In the genomic region with DNA sequence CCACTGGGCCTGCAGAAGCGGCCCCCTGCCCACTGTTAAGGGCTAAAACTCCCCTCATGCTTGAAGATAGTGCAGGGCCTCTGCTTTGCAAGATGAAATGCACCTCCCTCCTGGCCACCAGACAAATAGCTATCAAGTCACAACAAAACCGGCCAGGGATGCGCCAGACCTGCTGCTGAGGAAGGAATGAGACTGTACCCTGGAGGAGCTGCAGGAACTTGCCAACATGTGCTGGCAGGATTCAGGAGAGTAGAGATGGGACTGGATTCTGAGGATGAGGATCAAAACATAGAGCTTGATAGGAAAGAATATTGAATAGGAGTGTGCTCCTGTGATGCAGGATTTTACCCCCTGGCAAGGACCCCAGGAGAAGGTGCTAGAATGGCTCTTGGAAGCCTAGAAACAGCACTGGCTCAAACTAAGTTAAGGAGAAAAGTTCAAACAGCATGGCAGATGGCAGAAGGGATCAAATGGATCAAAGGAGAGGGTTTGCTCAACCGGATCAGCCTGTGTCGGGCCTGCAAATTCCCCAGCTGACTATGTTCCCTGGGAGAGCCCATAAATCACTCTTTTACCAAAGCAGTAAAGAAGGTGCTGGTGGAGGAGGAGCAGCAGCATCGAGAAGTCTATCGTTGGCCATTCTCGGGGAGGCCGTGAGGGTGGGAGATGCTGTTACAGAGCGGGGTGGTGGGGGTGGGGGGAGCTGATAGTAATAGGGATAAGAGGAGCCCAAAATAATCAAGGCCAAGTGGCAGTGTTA, we compare ENCODE assay signal across 18 cellular contexts. TPM values are rescaled to one million over a fixed set of nuclear protein-coding genes. Genes with fewer than 3 reads are reported as not detected.
DNase-seq lines count a peak whose midpoint lies in the region; ATAC-seq and TF ChIP-seq lines count a peak whose summit lies in the region.
"Had no signal": no experiment of that assay in that cellular context is flagged by ENCODE, and none has a peak within 500 bp of the region (broad histone marks: within the 10 kb centered on the region; RNA-seq: fewer than 3 reads in every experiment).

No MANE protein-coding gene starts in this region.

- no peak overlapping the region for H3K9ac ChIP-seq in neural progenitor cell

- no peak overlapping the region for H3K4me3 Mint-ChIP-seq in neural progenitor cell
- H3K4me3 Mint-ChIP-seq: activated CD4-positive, alpha-beta memory T cell treated with anti-CD3 and anti-CD28 coated beads, Interleukin-2, amount 10 ng/mL, durations not matched to agents 7 days and 5 days; naive thymus-derived CD8-positive, alpha-beta T cell had no signal

- H3K4me1 ChIP-seq in neural progenitor cell = no peaks in the 10 kb centered on the region
- H3K4me1 ChIP-seq: ascending aorta, colonic mucosa, tibial nerve had no signal

- peaks cover 6% of the 10 kb centered on the region for H3K27me3 Mint-ChIP-seq in neural progenitor cell (ENCODE audit: insufficient read depth, low read depth)

- no peak overlapping the region for H3K4me3 ChIP-seq in epithelial cell of proximal tubule (ENCODE audit: low read depth, low read length)
- no peak overlapping the region for H3K4me3 ChIP-seq in neural progenitor cell
- H3K4me3 ChIP-seq: ascending aorta, colonic mucosa, tibial nerve had no signal

- no peak overlapping the region for H3K4me2 ChIP-seq in neural progenitor cell

- DNase-seq in DMS53 (lab: John Stamatoyannopoulos, UW) = peak; percentile 67
- DNase-seq in NCI-H510A treated with DMSO at 0.1 percent for 48 hours (lab: John Stamatoyannopoulos, UW) = peak; percentile 91
- peak; percentile 12 for DNase-seq in epithelial cell of proximal tubule (ENCODE audit: low read depth)
- DNase-seq in neural progenitor cell (ENCODE audit: low spot score) = no peak
- no peak for DNase-seq in NCI-H2081 treated with DMSO at 0.1 percent for 48 hours (lab: John Stamatoyannopoulos, UW)
- DNase-seq in stimulated activated CD4-positive, alpha-beta T cell treated with anti-CD3 and anti-CD28 coated beads, Interleukin-1b, Interleukin-23, amount 100 ng/mL, for 48 hours = no peak
- DNase-seq: ACHN; activated CD4-positive, alpha-beta memory T cell treated with anti-CD3 and anti-CD28 coated beads, Interleukin-2, amount 10 ng/mL, durations not matched to agents 7 days and 5 days; colonic mucosa; erythroblast; naive thymus-derived CD8-positive, alpha-beta T cell; NCI-H1048; PC-3; stimulated activated CD4-positive, alpha-beta T cell treated with anti-CD3 and anti-CD28 coated beads, Interleukin-2, amount 100 ng/mL, for 48 hours had no signal

- H3K4me1 Mint-ChIP-seq in neural progenitor cell = peaks cover 5% of the 10 kb centered on the region
- H3K4me1 Mint-ChIP-seq: activated CD4-positive, alpha-beta memory T cell treated with anti-CD3 and anti-CD28 coated beads, Interleukin-2, amount 10 ng/mL, durations not matched to agents 7 days and 5 days; naive thymus-derived CD8-positive, alpha-beta T cell had no signal

- H3K9me3 ChIP-seq in neural progenitor cell (ENCODE audit: low read depth) = no peaks in the 10 kb centered on the region
- H3K9me3 ChIP-seq: ascending aorta, colonic mucosa, tibial nerve had no signal

- no peaks in the 10 kb centered on the region for H3K36me3 ChIP-seq in neural progenitor cell
- H3K36me3 ChIP-seq: ascending aorta, colonic mucosa, tibial nerve had no signal

- ATAC-seq in HG02840 (IDR thresholded peaks at IDR 0.05; ENCODE audit: low FRiP score, unreplicated experiment) (no peak), GM19455 (IDR thresholded peaks at IDR 0.05; ENCODE audit: unreplicated experiment) (no peak)
- ATAC-seq: naive thymus-derived CD8-positive, alpha-beta T cell; PC-3 had no signal

- no peaks in the 10 kb centered on the region for H3K27me3 ChIP-seq in neural progenitor cell
- H3K27me3 ChIP-seq: ascending aorta, colonic mucosa, tibial nerve had no signal

- H4K20me1 ChIP-seq in neural progenitor cell (ENCODE audit: low read depth) = no peaks in the 10 kb centered on the region

- no peaks in the 10 kb centered on the region for H3K79me2 ChIP-seq in neural progenitor cell (ENCODE audit: low read depth)

- TF ChIP-seq CTCF in epithelial cell of proximal tubule (conservative IDR thresholded peaks at IDR 0.05; ENCODE audit: low read depth, low read length) (no peak), neural progenitor cell (IDR thresholded peaks at IDR 0.05) (no peak)

- no peaks in the 10 kb centered on the region for H3F3A ChIP-seq in neural progenitor cell (ENCODE audit: low read depth)

- H3K36me3 Mint-ChIP-seq in neural progenitor cell = no peaks in the 10 kb centered on the region
- H3K36me3 Mint-ChIP-seq: naive thymus-derived CD8-positive, alpha-beta T cell had no signal

- no peak overlapping the region for H3K27ac ChIP-seq in neural progenitor cell
- H3K27ac ChIP-seq: ascending aorta, colonic mucosa, tibial nerve had no signal

- H3K27ac Mint-ChIP-seq in neural progenitor cell = no peak overlapping the region
- H3K27ac Mint-ChIP-seq: activated CD4-positive, alpha-beta memory T cell treated with anti-CD3 and anti-CD28 coated beads, Interleukin-2, amount 10 ng/mL, durations not matched to agents 7 days and 5 days; naive thymus-derived CD8-positive, alpha-beta T cell had no signal

- no peaks in the 10 kb centered on the region for H3K9me3 Mint-ChIP-seq in neural progenitor cell
- H3K9me3 Mint-ChIP-seq: activated CD4-positive, alpha-beta memory T cell treated with anti-CD3 and anti-CD28 coated beads, Interleukin-2, amount 10 ng/mL, durations not matched to agents 7 days and 5 days; naive thymus-derived CD8-positive, alpha-beta T cell had no signal

- peak overlapping the region; percentile 37 for H2AFZ ChIP-seq in neural progenitor cell (replicated peaks)

RNA-seq across cellular contexts. Expression of a gene that starts 27.2 kb away (rescaled TPM):
- 35.2 and 35.3 TPM in 2 replicates for total RNA-seq in epithelial cell of proximal tubule
- total RNA-seq in neural progenitor cell (ENCODE audit: low replicate concordance) = 12.2 and 33.0 TPM in 2 replicates

RNA-seq across cellular contexts. Expression of a gene that starts 44.5 kb away (rescaled TPM):
- 2.7 and 13.2 TPM in 2 replicates for total RNA-seq in epithelial cell of proximal tubule
- total RNA-seq in neural progenitor cell (ENCODE audit: low replicate concordance) = 1.8 and 4.4 TPM in 2 replicates
- total RNA-seq: ascending aorta; naive thymus-derived CD8-positive, alpha-beta T cell had no signal

RNA-seq across cellular contexts. Expression of a gene that starts 54.3 kb away (rescaled TPM):
- total RNA-seq in epithelial cell of proximal tubule (100 and 158 TPM in 2 replicates), neural progenitor cell (ENCODE audit: low replicate concordance) (39.1 and 50.4 TPM in 2 replicates)

RNA-seq across cellular contexts. Expression of a gene that starts 54.3 kb away (rescaled TPM):
- total RNA-seq in epithelial cell of proximal tubule = 13.2 and 13.8 TPM in 2 replicates
- total RNA-seq in neural progenitor cell (ENCODE audit: low replicate concordance) = 26.6 and 31.3 TPM in 2 replicates
- total RNA-seq: ascending aorta had no signal

Comparison
In these comparisons a context has a peak if more than half of its experiments do, and no peak if none do; other contexts are left out.
1. DNase-seq: peak in DMS53 (single experiment), NCI-H510A treated with DMSO at 0.1 percent for 48 hours (single experiment) and epithelial cell of proximal tubule (single experiment); none in neural progenitor cell (single experiment), NCI-H2081 treated with DMSO at 0.1 percent for 48 hours (single experiment) and stimulated activated CD4-positive, alpha-beta T cell treated with anti-CD3 and anti-CD28 coated beads, Interleukin-1b, Interleukin-23, amount 100 ng/mL, for 48 hours (single experiment).